In genomic region chr15:74045636-74046274, GRCh38 we compare ENCODE assay signal across 30 cellular contexts. TPM values are rescaled to one million over a fixed set of nuclear protein-coding genes. Genes with fewer than 3 reads are reported as not detected.
"Had no signal": no experiment of that assay in that cellular context is flagged by ENCODE, and none has a peak within 500 bp of the region (broad histone marks: within the 10 kb centered on the region; RNA-seq: fewer than 3 reads in every experiment).

No MANE protein-coding gene starts in this region.

- H3K27me3 Mint-ChIP-seq: activated B cell treated with CpG ODN at 0.5 μM for 24 hours; activated CD4-positive, alpha-beta T cell treated with anti-CD3 and anti-CD28 coated beads for 36 hours had no signal

- ATAC-seq: activated CD4-positive, alpha-beta T cell treated with anti-CD3 and anti-CD28 coated beads for 36 hours; activated T-cell treated with anti-CD3 and anti-CD28 coated beads, Interleukin-2, amount 50 U/mL, for 4 hours; esophagus mucosa; left ventricle myocardium superior; right lobe of liver; upper lobe of right lung had no signal

- H3K4me1 ChIP-seq: right lobe of liver had no signal

- H3K27ac Mint-ChIP-seq: activated B cell treated with CpG ODN at 0.5 μM for 24 hours; activated CD4-positive, alpha-beta T cell treated with anti-CD3 and anti-CD28 coated beads for 36 hours; nephron progenitor cell; T-helper 1 cell treated with Interleukin-12 subunit alpha and Interleukin-12 subunit beta and Interleukin-4 antibody, amounts not matched to agents 30 μg/mL and 1 μg/mL, for 36 hours had no signal

- H3K36me3 ChIP-seq: adrenal gland had no signal

- H3K9me3 Mint-ChIP-seq: activated B cell treated with CpG ODN at 0.5 μM for 24 hours; activated T-cell treated with anti-CD3 and anti-CD28 coated beads, Interleukin-2, amount 50 U/mL, for 4 hours; nephron progenitor cell; T-helper 1 cell treated with Interleukin-12 subunit alpha and Interleukin-12 subunit beta and Interleukin-4 antibody, amounts not matched to agents 30 μg/mL and 1 μg/mL, for 36 hours had no signal

- H3K27ac ChIP-seq: ascending aorta, right lobe of liver, upper lobe of right lung had no signal

- DNase-seq: activated B cell treated with CpG ODN at 0.5 μM for 24 hours; activated CD4-positive, alpha-beta T cell treated with anti-CD3 and anti-CD28 coated beads for 36 hours; activated CD4-positive, alpha-beta T cell treated with anti-CD3 and anti-CD28 coated beads, Interleukin-2, amount 50 U/mL, for 48 hours; activated CD8-positive, alpha-beta memory T cell treated with anti-CD3 and anti-CD28 coated beads, Interleukin-2, amount 50 U/mL, for 48 hours; activated naive CD4-positive, alpha-beta T cell treated with anti-CD3 and anti-CD28 coated beads, Interleukin-2, amount 50 U/mL, for 16 hours; activated T-cell treated with anti-CD3 and anti-CD28 coated beads, Interleukin-2, amount 50 U/mL, for 4 hours; central memory CD4-positive, alpha-beta T cell; effector memory CD4-positive, alpha-beta T cell; glutamatergic neuron; hippocampal formation; kidney glomerular epithelial cell; left ventricle myocardium superior; nephron progenitor cell; occipital lobe; small intestine; stimulated activated CD4-positive, alpha-beta T cell treated with anti-CD3 and anti-CD28 coated beads, Interleukin-2, amount 100 ng/mL, for 24 hours; stimulated activated naive CD4-positive, alpha-beta T cell treated with Interleukin-2 at 50 U/mL for 16 hours; upper lobe of right lung had no signal

- H3K4me3 ChIP-seq: adrenal gland, ascending aorta, right lobe of liver, upper lobe of right lung had no signal

- H3K27me3 ChIP-seq: adrenal gland, ascending aorta, right lobe of liver, upper lobe of right lung had no signal

- H3K4me3 Mint-ChIP-seq: activated B cell treated with CpG ODN at 0.5 μM for 24 hours; activated CD4-positive, alpha-beta T cell treated with anti-CD3 and anti-CD28 coated beads for 36 hours; activated T-cell treated with anti-CD3 and anti-CD28 coated beads, Interleukin-2, amount 50 U/mL, for 4 hours; nephron progenitor cell; T-helper 1 cell treated with Interleukin-12 subunit alpha and Interleukin-12 subunit beta and Interleukin-4 antibody, amounts not matched to agents 30 μg/mL and 1 μg/mL, for 36 hours had no signal

- H3K9me3 ChIP-seq: adrenal gland, ascending aorta, right lobe of liver, upper lobe of right lung had no signal

- FAIRE-seq: colon, endothelial cell of umbilical vein, frontal cortex, small intestine had no signal

RNA-seq across cellular contexts. Expression of gene GOLGA6A, which starts 36.6 kb away (rescaled TPM):
- total RNA-seq: activated B cell treated with CpG ODN at 0.5 μM for 24 hours; activated CD4-positive, alpha-beta T cell treated with anti-CD3 and anti-CD28 coated beads for 36 hours; activated CD8-positive, alpha-beta memory T cell treated with anti-CD3 and anti-CD28 coated beads for 36 hours; activated T-cell treated with anti-CD3 and anti-CD28 coated beads, Interleukin-2, amount 50 U/mL, for 4 hours; adrenal gland; ascending aorta; dermis microvascular lymphatic vessel endothelial cell; endothelial cell of umbilical vein; left ventricle myocardium superior; mononuclear cell; myocyte; occipital lobe; upper lobe of right lung had no signal
- polyA plus RNA-seq: endothelial cell of umbilical vein had no signal
